Comparison of ENCODE assay signal across 27 cellular contexts in genomic region chr19:39993605-39994004, GRCh38.
"Had no signal": no experiment of that assay in that cellular context is flagged by ENCODE, and none has a peak within 500 bp of the region (broad histone marks: within the 10 kb centered on the region; RNA-seq: fewer than 3 reads in every experiment).

No MANE protein-coding gene starts in this region.

- H3K36me3 ChIP-seq: suprapubic skin, thoracic aorta, thyroid gland, transverse colon, upper lobe of right lung, uterus, vagina had no signal

- H3K9me3 ChIP-seq: suprapubic skin, testis, thoracic aorta, thyroid gland, transverse colon, upper lobe of left lung, upper lobe of right lung, vagina had no signal

- H3K4me3 ChIP-seq: stomach, suprapubic skin, testis, thoracic aorta, thyroid gland, tibial artery, tibial nerve, transverse colon, upper lobe of left lung, upper lobe of right lung, uterus, vagina had no signal

- H3K27me3 ChIP-seq: stomach, suprapubic skin, testis, thyroid gland, tibial artery, tibial nerve, transverse colon, upper lobe of left lung, upper lobe of right lung, uterus, vagina had no signal

- ATAC-seq: stimulated activated effector memory CD8-positive, alpha-beta T cell treated with anti-CD3 and anti-CD28 coated beads, Interleukin-12 subunit alpha, Interleukin-12 subunit beta, amount 100 ng/mL, for 72 hours; stimulated activated memory B cell treated with anti-CD40 and anti-IgM and Interleukin-4, amounts not matched to agents 10 μg/mL and 1 μg/mL and 100 μg/mL, for 72 hours; stimulated activated naive B cell treated with anti-CD40 and anti-IgM and Interleukin-4, amounts not matched to agents 10 μg/mL and 1 μg/mL and 100 μg/mL, for 72 hours; stimulated activated naive CD8-positive, alpha-beta T cell treated with anti-CD3 and anti-CD28 coated beads, Interleukin-15, amount 100 ng/mL, for 72 hours; stimulated activated naive CD8-positive, alpha-beta T cell treated with anti-CD3 and anti-CD28 coated beads, Interleukin-15, Interleukin-2, amounts not matched to agents 100 U/mL and 50 U/mL, for 24 hours; upper lobe of right lung had no signal

- DNase-seq: stimulated activated CD4-positive, alpha-beta T cell treated with anti-CD3 and anti-CD28 coated beads, Interleukin-2, amount 100 ng/mL, for 48 hours; stimulated activated CD4-positive, alpha-beta T cell treated with anti-CD3 and anti-CD28 coated beads, Interleukin-4, amount 100 ng/mL, for 1 hour; stimulated activated CD4-positive, alpha-beta T cell treated with anti-CD3 and anti-CD28 coated beads, Interleukin-4, amount 100 ng/mL, for 24 hours; stimulated activated CD4-positive, alpha-beta T cell treated with anti-CD3 and anti-CD28 coated beads, Interleukin-4, amount 100 ng/mL, for 4 hours; stimulated activated CD8-positive, alpha-beta memory T cell treated with anti-CD3 and anti-CD28 coated beads, Interleukin-4, amount 100 ng/mL, for 48 hours; stimulated activated naive B cell treated with anti-CD40 and anti-IgM and Interleukin-4, amounts not matched to agents 10 μg/mL and 1 μg/mL and 100 μg/mL, for 72 hours; stimulated activated naive CD4-positive, alpha-beta T cell; stimulated activated naive CD4-positive, alpha-beta T cell treated with Interleukin-2 at 50 U/mL for 16 hours; stimulated activated naive CD8-positive, alpha-beta T cell treated with anti-CD3 and anti-CD28 coated beads, Interleukin-15, amount 100 ng/mL, for 72 hours; stimulated activated naive CD8-positive, alpha-beta T cell treated with anti-CD3 and anti-CD28 coated beads, Interleukin-15, Interleukin-2, amounts not matched to agents 100 U/mL and 50 U/mL, for 24 hours; stomach; substantia nigra; testis; thyroid gland; tibial artery; transverse colon; trophoblast cell; upper lobe of left lung; upper lobe of right lung; uterus had no signal

- H3K27ac ChIP-seq: stomach, suprapubic skin, testis, thoracic aorta, thyroid gland, tibial artery, tibial nerve, transverse colon, upper lobe of left lung, upper lobe of right lung, uterus, vagina had no signal

- FAIRE-seq: urothelium cell line had no signal
